In the genomic region with DNA sequence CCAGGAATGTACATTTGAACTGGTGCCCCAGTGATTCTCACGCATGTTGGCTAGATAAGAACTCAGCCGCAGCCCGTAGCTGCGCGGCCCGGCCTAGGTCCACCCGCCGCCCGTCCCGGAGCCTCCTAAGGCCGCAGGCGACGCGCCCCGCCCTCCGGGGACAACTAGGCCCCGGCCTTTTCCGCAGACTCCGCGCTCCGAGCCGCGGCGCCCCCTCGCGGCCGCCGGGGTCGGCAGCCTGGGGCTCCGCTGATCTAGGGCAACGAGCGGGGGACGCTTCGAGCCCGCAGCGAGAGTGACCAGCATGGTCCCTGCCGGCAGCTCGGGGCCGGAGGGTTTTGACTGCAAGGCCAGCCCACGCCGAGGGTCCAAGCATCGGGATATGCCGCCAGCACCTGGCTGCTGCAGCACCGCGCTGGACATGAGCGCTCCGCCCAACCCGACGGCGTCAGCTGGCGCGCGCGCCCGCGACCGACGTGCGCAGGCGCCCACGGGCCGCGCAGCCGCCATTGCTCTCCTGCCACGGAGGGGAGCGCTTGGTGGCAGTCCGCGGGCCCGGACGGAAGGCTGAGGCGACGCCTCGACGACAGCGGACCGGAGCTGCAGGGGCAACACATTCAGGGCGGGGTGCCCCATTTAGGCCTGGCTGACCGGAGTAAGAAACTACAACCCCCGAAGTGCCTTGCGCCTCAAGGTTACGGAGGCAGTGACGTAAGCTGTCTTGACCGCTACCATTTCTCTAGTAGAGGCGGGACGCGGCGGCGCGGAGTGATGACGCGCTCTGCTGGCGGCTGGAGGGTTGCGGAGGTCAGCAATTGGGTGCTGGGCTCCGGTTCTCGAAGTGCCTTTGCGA, we compare ENCODE assay signal across 1 cellular context.
TF ChIP-seq lines count a peak whose summit lies in the region.

A gene with protein sequence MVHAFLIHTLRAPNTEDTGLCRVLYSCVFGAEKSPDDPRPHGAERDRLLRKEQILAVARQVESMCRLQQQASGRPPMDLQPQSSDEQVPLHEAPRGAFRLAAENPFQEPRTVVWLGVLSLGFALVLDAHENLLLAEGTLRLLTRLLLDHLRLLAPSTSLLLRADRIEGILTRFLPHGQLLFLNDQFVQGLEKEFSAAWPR (plus strand): TSS at position 500 of the 853 bp plus-strand sequence. CDS start 1,571 bp downstream, outside the sequence.

TF ChIP-seq in K562, 482 proteins besides CTCF, POLR2A, EP300 and RAD21 (continued from another document and continues in another):
- TF ChIP-seq ZNF384 (IDR thresholded peaks at IDR 0.05; ENCODE audit: low read depth, low read length) (0 out of 2 replicates have a peak, but pooled peaks have one; percentile 13), RNF2 (IDR thresholded peaks at IDR 0.05) (peak; percentile 40; the same call in 1 of the 2 replicates), LCOR (CRISPR knock-in tag; IDR thresholded peaks at IDR 0.05) (no peak), RBM22 (IDR thresholded peaks at IDR 0.05; ENCODE audit: low read depth, low read length, poor library complexity, severe bottlenecking) (peak; percentile 49), KAT2B (IDR thresholded peaks at IDR 0.05; ENCODE audit: low read depth, low read length) (peak; percentile 87), ATF7 (IDR thresholded peaks at IDR 0.05) (peak; percentile 97), POU5F1 (IDR thresholded peaks at IDR 0.05; ENCODE audit: borderline replicate concordance, low read depth, low read length, partially characterized antibody) (peak; percentile 32), TGIF2 (CRISPR knock-in tag; IDR thresholded peaks at IDR 0.05) (peak; percentile 62; the same call in 1 of the 2 replicates), DMBX1 (CRISPR knock-in tag; IDR thresholded peaks at IDR 0.05; ENCODE audit: borderline replicate concordance) (0 out of 2 replicates have a peak, but pooled peaks have one; percentile 8), ZNF282 (CRISPR knock-in tag; IDR thresholded peaks at IDR 0.05) (peak; percentile 94; the same call in 1 of the 2 replicates), FOSL1 (tag; conservative IDR thresholded peaks at IDR 0.05) (0 out of 2 replicates have a peak, but pooled peaks have one; percentile 32), C11orf30 (IDR thresholded peaks at IDR 0.05; ENCODE audit: low read depth) (peak; percentile 78), XRCC5 (IDR thresholded peaks at IDR 0.05; ENCODE audit: low read depth, low read length) (peak; percentile 72; the same call in 1 of the 2 replicates), ZSCAN32 (CRISPR knock-in tag; IDR thresholded peaks at IDR 0.05) (no peak), ADNP (tag; IDR thresholded peaks at IDR 0.05) (no peak), HDAC1 (IDR thresholded peaks at IDR 0.05) (peak in 1 of 2 experiments; percentile 60; a peak in 1 of 4 replicates), ATF1 (CRISPR knock-in tag; IDR thresholded peaks at IDR 0.05) (peak; percentile 93), ATF1 (tag; IDR thresholded peaks at IDR 0.05) (peak; percentile 100), U2AF1 (optimal IDR thresholded peaks at IDR 0.05; ENCODE audit: low read depth, low read length) (peak; percentile 90), MYC (IDR thresholded peaks at IDR 0.05; ENCODE audit: low read depth, low read length) (peak; percentile 74), MYC (CRISPR knock-in tag; IDR thresholded peaks at IDR 0.05; ENCODE audit: borderline replicate concordance, low read depth) (no peak), FOXP1 (CRISPR knock-in tag; IDR thresholded peaks at IDR 0.05) (peak; percentile 57; the same call in 1 of the 2 replicates), MAFK (IDR thresholded peaks at IDR 0.05; ENCODE audit: low read length) (peak; percentile 44), CREM (IDR thresholded peaks at IDR 0.05; ENCODE audit: low read depth) (peak; percentile 100), TAF1 (IDR thresholded peaks at IDR 0.05; ENCODE audit: control insufficient read depth, extremely low read depth, insufficient read depth, low read length, severe bottlenecking) (peak; percentile 39), ELF1 (tag; IDR thresholded peaks at IDR 0.05) (peak; percentile 42; the same call in 1 of the 2 replicates), ZNF668 (CRISPR knock-in tag; IDR thresholded peaks at IDR 0.05) (0 out of 2 replicates have a peak, but pooled peaks have one; percentile 31), HCFC1 (IDR thresholded peaks at IDR 0.05; ENCODE audit: low read depth, low read length) (peak; percentile 95), HOXB6 (CRISPR knock-in tag; IDR thresholded peaks at IDR 0.05; ENCODE audit: borderline replicate concordance) (no peak), FOXK1 (CRISPR knock-in tag; IDR thresholded peaks at IDR 0.05; ENCODE audit: borderline replicate concordance) (peak; percentile 76; the same call in 1 of the 2 replicates), JUN (IDR thresholded peaks at IDR 0.05; ENCODE audit: borderline replicate concordance, low read depth, low read length) (peak; percentile 63; the same call in 1 of the 2 replicates), JUN (CRISPR knock-in tag; IDR thresholded peaks at IDR 0.05; ENCODE audit: borderline replicate concordance) (peak; percentile 88; the same call in 1 of the 2 replicates), MEIS2 (IDR thresholded peaks at IDR 0.05; ENCODE audit: partially characterized antibody) (peak; percentile 52), BRD9 (IDR thresholded peaks at IDR 0.05; ENCODE audit: low read depth, partially characterized antibody) (no peak), HDAC8 (tag; IDR thresholded peaks at IDR 0.05) (0 out of 2 replicates have a peak, but pooled peaks have one; percentile 77)
- TF ChIP-seq, protein P1, sequence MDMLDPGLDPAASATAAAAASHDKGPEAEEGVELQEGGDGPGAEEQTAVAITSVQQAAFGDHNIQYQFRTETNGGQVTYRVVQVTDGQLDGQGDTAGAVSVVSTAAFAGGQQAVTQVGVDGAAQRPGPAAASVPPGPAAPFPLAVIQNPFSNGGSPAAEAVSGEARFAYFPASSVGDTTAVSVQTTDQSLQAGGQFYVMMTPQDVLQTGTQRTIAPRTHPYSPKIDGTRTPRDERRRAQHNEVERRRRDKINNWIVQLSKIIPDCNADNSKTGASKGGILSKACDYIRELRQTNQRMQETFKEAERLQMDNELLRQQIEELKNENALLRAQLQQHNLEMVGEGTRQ (CRISPR knock-in tag; IDR thresholded peaks at IDR 0.05), result no peak
- TF ChIP-seq, protein P2, sequence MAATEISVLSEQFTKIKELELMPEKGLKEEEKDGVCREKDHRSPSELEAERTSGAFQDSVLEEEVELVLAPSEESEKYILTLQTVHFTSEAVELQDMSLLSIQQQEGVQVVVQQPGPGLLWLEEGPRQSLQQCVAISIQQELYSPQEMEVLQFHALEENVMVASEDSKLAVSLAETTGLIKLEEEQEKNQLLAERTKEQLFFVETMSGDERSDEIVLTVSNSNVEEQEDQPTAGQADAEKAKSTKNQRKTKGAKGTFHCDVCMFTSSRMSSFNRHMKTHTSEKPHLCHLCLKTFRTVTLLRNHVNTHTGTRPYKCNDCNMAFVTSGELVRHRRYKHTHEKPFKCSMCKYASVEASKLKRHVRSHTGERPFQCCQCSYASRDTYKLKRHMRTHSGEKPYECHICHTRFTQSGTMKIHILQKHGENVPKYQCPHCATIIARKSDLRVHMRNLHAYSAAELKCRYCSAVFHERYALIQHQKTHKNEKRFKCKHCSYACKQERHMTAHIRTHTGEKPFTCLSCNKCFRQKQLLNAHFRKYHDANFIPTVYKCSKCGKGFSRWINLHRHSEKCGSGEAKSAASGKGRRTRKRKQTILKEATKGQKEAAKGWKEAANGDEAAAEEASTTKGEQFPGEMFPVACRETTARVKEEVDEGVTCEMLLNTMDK (IDR thresholded peaks at IDR 0.05; ENCODE audit: borderline replicate concordance, insufficient read depth, low read depth, low read length, poor library complexity, severe bottlenecking), result peak; percentile 93
- TF ChIP-seq, protein P3, sequence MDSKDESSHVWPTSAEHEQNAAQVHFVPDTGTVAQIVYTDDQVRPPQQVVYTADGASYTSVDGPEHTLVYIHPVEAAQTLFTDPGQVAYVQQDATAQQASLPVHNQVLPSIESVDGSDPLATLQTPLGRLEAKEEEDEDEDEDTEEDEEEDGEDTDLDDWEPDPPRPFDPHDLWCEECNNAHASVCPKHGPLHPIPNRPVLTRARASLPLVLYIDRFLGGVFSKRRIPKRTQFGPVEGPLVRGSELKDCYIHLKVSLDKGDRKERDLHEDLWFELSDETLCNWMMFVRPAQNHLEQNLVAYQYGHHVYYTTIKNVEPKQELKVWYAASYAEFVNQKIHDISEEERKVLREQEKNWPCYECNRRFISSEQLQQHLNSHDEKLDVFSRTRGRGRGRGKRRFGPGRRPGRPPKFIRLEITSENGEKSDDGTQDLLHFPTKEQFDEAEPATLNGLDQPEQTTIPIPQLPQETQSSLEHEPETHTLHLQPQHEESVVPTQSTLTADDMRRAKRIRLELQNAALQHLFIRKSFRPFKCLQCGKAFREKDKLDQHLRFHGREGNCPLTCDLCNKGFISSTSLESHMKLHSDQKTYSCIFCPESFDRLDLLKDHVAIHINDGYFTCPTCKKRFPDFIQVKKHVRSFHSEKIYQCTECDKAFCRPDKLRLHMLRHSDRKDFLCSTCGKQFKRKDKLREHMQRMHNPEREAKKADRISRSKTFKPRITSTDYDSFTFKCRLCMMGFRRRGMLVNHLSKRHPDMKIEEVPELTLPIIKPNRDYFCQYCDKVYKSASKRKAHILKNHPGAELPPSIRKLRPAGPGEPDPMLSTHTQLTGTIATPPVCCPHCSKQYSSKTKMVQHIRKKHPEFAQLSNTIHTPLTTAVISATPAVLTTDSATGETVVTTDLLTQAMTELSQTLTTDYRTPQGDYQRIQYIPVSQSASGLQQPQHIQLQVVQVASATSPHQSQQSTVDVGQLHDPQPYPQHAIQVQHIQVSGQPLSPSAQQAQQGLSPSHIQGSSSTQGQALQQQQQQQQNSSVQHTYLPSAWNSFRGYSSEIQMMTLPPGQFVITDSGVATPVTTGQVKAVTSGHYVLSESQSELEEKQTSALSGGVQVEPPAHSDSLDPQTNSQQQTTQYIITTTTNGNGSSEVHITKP (IDR thresholded peaks at IDR 0.05; ENCODE audit: partially characterized antibody), result peak; percentile 71
- TF ChIP-seq, protein P4, sequence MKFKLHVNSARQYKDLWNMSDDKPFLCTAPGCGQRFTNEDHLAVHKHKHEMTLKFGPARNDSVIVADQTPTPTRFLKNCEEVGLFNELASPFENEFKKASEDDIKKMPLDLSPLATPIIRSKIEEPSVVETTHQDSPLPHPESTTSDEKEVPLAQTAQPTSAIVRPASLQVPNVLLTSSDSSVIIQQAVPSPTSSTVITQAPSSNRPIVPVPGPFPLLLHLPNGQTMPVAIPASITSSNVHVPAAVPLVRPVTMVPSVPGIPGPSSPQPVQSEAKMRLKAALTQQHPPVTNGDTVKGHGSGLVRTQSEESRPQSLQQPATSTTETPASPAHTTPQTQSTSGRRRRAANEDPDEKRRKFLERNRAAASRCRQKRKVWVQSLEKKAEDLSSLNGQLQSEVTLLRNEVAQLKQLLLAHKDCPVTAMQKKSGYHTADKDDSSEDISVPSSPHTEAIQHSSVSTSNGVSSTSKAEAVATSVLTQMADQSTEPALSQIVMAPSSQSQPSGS (CRISPR knock-in tag; IDR thresholded peaks at IDR 0.05), result peak; percentile 95
- TF ChIP-seq, protein P5, sequence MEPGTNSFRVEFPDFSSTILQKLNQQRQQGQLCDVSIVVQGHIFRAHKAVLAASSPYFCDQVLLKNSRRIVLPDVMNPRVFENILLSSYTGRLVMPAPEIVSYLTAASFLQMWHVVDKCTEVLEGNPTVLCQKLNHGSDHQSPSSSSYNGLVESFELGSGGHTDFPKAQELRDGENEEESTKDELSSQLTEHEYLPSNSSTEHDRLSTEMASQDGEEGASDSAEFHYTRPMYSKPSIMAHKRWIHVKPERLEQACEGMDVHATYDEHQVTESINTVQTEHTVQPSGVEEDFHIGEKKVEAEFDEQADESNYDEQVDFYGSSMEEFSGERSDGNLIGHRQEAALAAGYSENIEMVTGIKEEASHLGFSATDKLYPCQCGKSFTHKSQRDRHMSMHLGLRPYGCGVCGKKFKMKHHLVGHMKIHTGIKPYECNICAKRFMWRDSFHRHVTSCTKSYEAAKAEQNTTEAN (CRISPR knock-in tag; IDR thresholded peaks at IDR 0.05), result peak; percentile 86; the same call in 1 of the 2 replicates
- TF ChIP-seq, protein P6, sequence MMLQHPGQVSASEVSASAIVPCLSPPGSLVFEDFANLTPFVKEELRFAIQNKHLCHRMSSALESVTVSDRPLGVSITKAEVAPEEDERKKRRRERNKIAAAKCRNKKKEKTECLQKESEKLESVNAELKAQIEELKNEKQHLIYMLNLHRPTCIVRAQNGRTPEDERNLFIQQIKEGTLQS (IDR thresholded peaks at IDR 0.05), result peak; percentile 85
- TF ChIP-seq, protein P6 (CRISPR knock-in tag; conservative IDR thresholded peaks at IDR 0.05), result no peak
- TF ChIP-seq, protein P7, sequence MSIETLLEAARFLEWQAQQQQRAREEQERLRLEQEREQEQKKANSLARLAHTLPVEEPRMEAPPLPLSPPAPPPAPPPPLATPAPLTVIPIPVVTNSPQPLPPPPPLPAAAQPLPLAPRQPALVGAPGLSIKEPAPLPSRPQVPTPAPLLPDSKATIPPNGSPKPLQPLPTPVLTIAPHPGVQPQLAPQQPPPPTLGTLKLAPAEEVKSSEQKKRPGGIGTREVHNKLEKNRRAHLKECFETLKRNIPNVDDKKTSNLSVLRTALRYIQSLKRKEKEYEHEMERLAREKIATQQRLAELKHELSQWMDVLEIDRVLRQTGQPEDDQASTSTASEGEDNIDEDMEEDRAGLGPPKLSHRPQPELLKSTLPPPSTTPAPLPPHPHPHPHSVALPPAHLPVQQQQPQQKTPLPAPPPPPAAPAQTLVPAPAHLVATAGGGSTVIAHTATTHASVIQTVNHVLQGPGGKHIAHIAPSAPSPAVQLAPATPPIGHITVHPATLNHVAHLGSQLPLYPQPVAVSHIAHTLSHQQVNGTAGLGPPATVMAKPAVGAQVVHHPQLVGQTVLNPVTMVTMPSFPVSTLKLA (conservative IDR thresholded peaks at IDR 0.05), result peak; percentile 61 to 77; a peak in 2 of 4 replicates
- TF ChIP-seq, protein P8, sequence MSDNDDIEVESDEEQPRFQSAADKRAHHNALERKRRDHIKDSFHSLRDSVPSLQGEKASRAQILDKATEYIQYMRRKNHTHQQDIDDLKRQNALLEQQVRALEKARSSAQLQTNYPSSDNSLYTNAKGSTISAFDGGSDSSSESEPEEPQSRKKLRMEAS (CRISPR knock-in tag; IDR thresholded peaks at IDR 0.05), result peak; percentile 85
- TF ChIP-seq, protein P9, sequence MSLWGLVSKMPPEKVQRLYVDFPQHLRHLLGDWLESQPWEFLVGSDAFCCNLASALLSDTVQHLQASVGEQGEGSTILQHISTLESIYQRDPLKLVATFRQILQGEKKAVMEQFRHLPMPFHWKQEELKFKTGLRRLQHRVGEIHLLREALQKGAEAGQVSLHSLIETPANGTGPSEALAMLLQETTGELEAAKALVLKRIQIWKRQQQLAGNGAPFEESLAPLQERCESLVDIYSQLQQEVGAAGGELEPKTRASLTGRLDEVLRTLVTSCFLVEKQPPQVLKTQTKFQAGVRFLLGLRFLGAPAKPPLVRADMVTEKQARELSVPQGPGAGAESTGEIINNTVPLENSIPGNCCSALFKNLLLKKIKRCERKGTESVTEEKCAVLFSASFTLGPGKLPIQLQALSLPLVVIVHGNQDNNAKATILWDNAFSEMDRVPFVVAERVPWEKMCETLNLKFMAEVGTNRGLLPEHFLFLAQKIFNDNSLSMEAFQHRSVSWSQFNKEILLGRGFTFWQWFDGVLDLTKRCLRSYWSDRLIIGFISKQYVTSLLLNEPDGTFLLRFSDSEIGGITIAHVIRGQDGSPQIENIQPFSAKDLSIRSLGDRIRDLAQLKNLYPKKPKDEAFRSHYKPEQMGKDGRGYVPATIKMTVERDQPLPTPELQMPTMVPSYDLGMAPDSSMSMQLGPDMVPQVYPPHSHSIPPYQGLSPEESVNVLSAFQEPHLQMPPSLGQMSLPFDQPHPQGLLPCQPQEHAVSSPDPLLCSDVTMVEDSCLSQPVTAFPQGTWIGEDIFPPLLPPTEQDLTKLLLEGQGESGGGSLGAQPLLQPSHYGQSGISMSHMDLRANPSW (CRISPR knock-in tag; IDR thresholded peaks at IDR 0.05), result no peak
